Comparison of ENCODE assay signal across 8 cellular contexts in the genomic region with DNA sequence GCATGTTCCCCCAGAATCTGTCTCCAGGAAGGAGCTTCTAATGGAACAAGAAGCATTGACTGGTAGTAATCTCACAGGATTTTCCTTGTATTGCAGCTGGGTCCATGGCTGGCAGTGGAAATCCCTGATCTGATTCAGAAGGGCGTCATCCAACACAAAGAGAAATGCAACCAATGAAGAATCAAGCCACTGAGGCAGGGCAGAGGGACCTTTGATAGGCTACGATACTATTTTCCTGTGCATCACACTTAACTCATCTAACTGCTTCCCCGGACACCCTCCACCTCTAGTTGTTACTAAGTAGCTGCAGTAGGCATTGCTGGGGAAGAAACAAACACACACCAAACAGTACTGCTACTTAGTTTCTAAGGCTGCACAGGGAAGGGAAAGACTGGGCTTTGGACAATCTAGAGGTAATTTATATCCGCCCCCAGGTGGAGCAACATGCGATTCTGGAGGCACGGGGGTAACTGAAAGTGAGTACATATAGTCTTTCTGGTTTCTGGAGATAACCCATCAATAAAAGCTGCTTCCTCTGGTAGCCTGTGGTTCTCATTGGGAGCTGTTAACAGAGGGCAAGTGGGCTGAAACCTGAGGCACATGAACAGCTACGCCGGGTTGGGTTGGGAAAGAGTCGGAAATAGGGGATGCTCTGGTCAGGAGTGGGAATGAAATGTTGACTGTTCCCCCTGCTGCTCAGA. TPM values are rescaled to one million over a fixed set of nuclear protein-coding genes. Genes with fewer than 3 reads are reported as not detected.
A peak's percentile ranks its signal among the peaks of the same experiment; 100 is the strongest.
DNase-seq lines count a peak whose midpoint lies in the region; ATAC-seq and TF ChIP-seq lines count a peak whose summit lies in the region.

No MANE protein-coding gene starts in this region.

- no peak for DNase-seq in heart right ventricle
- no peak for DNase-seq in cardiac septum (ENCODE audit: low spot score)
- DNase-seq in astrocyte of the cerebellum (ENCODE audit: low read depth): no peak
- no peak for DNase-seq in lung (ENCODE audit: low spot score)
- DNase-seq in NCI-H510A treated with DMSO at 0.1 percent for 48 hours (lab: John Stamatoyannopoulos, UW): no peak
- DNase-seq in glomerular visceral epithelial cell (ENCODE audit: extremely low spot score): no peak
- DNase-seq in NCI-H2107 (lab: John Stamatoyannopoulos, UW): no peak

- peak overlapping the region in 9 of 10 donors; percentile 71 to 95 (median 91) for H3K27ac ChIP-seq in heart right ventricle
- H3K27ac ChIP-seq in lung (ENCODE audit: low read depth in 1 of 2, low read length in 1 of 2): peak overlapping the region; percentile 76 to 95

- intact Hi-C loops in heart right ventricle (cut with DNase I): no loop called here
- intact Hi-C loops in cardiac septum (cut with DNase I): loop anchor here (2.0 kb wide), 1 partner anchor 26 kb away; a partner anchor contains a TSS

- H3K36me3 ChIP-seq in heart right ventricle (peaks cover 0 to 50% (median 5%) of the 10 kb centered on the region in 9 donors), lung (ENCODE audit: control insufficient read depth in 2 of 2, insufficient read depth in 2 of 2, low read length in 2 of 2) (peaks cover 2 to 10% of the 10 kb centered on the region in 2 donors)

- H3K9me3 ChIP-seq in heart right ventricle (no peaks in the 10 kb centered on the region), lung (ENCODE audit: control insufficient read depth in 2 of 2, insufficient read depth in 1 of 2, low read length in 1 of 2) (no peaks in the 10 kb centered on the region)

- ATAC-seq in heart right ventricle (no peak), lung (ENCODE audit: insufficient read depth, low FRiP score) (no peak), HG02763 (IDR thresholded peaks at IDR 0.05; ENCODE audit: unreplicated experiment) (no peak)

- peaks cover 5 to 43% (median 37%) of the 10 kb centered on the region in 9 donors for H3K4me1 ChIP-seq in heart right ventricle
- peaks cover 5 to 8% of the 10 kb centered on the region in 2 donors for H3K4me1 ChIP-seq in lung (ENCODE audit: control insufficient read depth in 2 of 2, insufficient read depth in 2 of 2, low read length in 2 of 2)

- in situ Hi-C loops in astrocyte of the cerebellum (cut with HindIII; ENCODE audit: low sequenced_read_pairs): no loop called here

- H3K4me3 ChIP-seq in heart right ventricle: peak overlapping the region in 8 of 10 donors; percentile 55 to 99 (median 96)
- H3K4me3 ChIP-seq in astrocyte of the cerebellum (ENCODE audit: low read depth, low read length): peak overlapping the region; percentile 95
- peak overlapping the region; percentile 93 for H3K4me3 ChIP-seq in lung

- TF ChIP-seq CTCF in heart right ventricle (IDR thresholded peaks at IDR 0.05) (no peak), astrocyte of the cerebellum (IDR thresholded peaks at IDR 0.05; ENCODE audit: low read depth, low read length, missing control alignments) (no peak), lung (IDR thresholded peaks at IDR 0.05; ENCODE audit: control extremely low read depth, extremely low read depth) (no peak)

- H3K27me3 ChIP-seq in heart right ventricle: no peaks in the 10 kb centered on the region
- no peaks in the 10 kb centered on the region for H3K27me3 ChIP-seq in lung (ENCODE audit: control insufficient read depth, insufficient read depth)

- WGBS in heart right ventricle, 2 donors: 75 to 80% methylated on average over 9 of the region's 9 CpGs
- 66 to 70% methylated on average over 9 of the region's 9 CpGs for WGBS in lung, 2 donors

RNA-seq across cellular contexts. Expression of a gene that starts 0.8 kb away (rescaled TPM):
- total RNA-seq in heart right ventricle: 10 to 100 TPM in 9 of 10 donors, 1 to 10 TPM in 1; 8.8 to 24.0 (median 14.7) TPM
- 10 to 100 TPM; 13.2 to 22.4 TPM for polyA plus RNA-seq in heart right ventricle
- 17.4 TPM for total RNA-seq in cardiac septum
- 10 to 100 TPM; 22.6 to 28.6 TPM for total RNA-seq in lung
- polyA plus RNA-seq in lung: 10 to 100 TPM; 18.2 to 19.9 TPM

RNA-seq across cellular contexts. Expression of a gene that starts 4.7 kb away (rescaled TPM):
- total RNA-seq in heart right ventricle: 10 to 100 TPM; 63.9 to 88.3 (median 74.9) TPM
- polyA plus RNA-seq in heart right ventricle: 100 to 1,000 TPM in 1 of 2 donors, 10 to 100 TPM in 1; 43.0 to 142 TPM
- 73.6 TPM for total RNA-seq in cardiac septum
- total RNA-seq in lung: 100 to 1,000 TPM in 1 of 2 donors, 10 to 100 TPM in 1; 99.6 to 101 TPM
- 100 to 1,000 TPM; 122 to 149 TPM for polyA plus RNA-seq in lung

RNA-seq across cellular contexts. Expression of a gene that starts 7.8 kb away (rescaled TPM):
- total RNA-seq in heart right ventricle: 10 to 100 TPM in 8 of 10 donors, 1 to 10 TPM in 2; 8.5 to 19.8 (median 15.0) TPM
- 10 to 100 TPM in 1 of 2 donors, 1 to 10 TPM in 1; 10.0 to 58.5 TPM for polyA plus RNA-seq in heart right ventricle
- total RNA-seq in cardiac septum: 12.9 TPM
- total RNA-seq in lung: 10 to 100 TPM; 33.1 to 34.1 TPM
- 10 to 100 TPM; 14.8 to 33.0 TPM for polyA plus RNA-seq in lung

RNA-seq across cellular contexts. Expression of a gene that starts 18.8 kb away (rescaled TPM):
- 10 to 100 TPM; 12.1 to 28.9 (median 19.6) TPM for total RNA-seq in heart right ventricle
- polyA plus RNA-seq in heart right ventricle: 10 to 100 TPM; 11.5 to 25.5 TPM
- 22.2 TPM for total RNA-seq in cardiac septum
- 10 to 100 TPM; 28.0 to 34.2 TPM for total RNA-seq in lung
- 10 to 100 TPM; 25.7 to 34.6 TPM for polyA plus RNA-seq in lung

RNA-seq across cellular contexts. Expression of a gene that starts 26.0 kb away (rescaled TPM):
- 10 to 100 TPM; 21.7 to 33.0 (median 26.3) TPM for total RNA-seq in heart right ventricle
- polyA plus RNA-seq in heart right ventricle: 10 to 100 TPM; 19.7 to 27.2 TPM
- 28.3 TPM for total RNA-seq in cardiac septum
- 10 to 100 TPM; 25.0 to 38.8 TPM for total RNA-seq in lung
- 10 to 100 TPM; 19.4 to 36.8 TPM for polyA plus RNA-seq in lung
